Comparison of ENCODE assay signal across 8 cellular contexts in genomic region chr21:44875341-44875740, GRCh38. TPM values are rescaled to one million over a fixed set of nuclear protein-coding genes. Genes with fewer than 3 reads are reported as not detected.
DNase-seq lines count a peak whose midpoint lies in the region; ATAC-seq and TF ChIP-seq lines count a peak whose summit lies in the region.

No MANE protein-coding gene starts in this region.

- H3K9ac ChIP-seq in H9 (ENCODE audit: extremely low read depth, insufficient read length, low read length): no peak overlapping the region

- H2BK120ac ChIP-seq in H9 (ENCODE audit: low read depth, low read length, poor library complexity, severe bottlenecking): no peak overlapping the region

- no CpG with 5 or more reads among the region's 8 CpGs for WGBS in H9 (ENCODE audit: extremely low coverage, insufficient read length, low lambda C conversion rate)

- H3K14ac ChIP-seq in H9 (ENCODE audit: insufficient read depth, low read length): no peak overlapping the region

- H2AFZ ChIP-seq in H9 (ENCODE audit: low read length): no peak overlapping the region

- H2BK20ac ChIP-seq in H9 (ENCODE audit: low read depth, low read length, poor library complexity, severe bottlenecking): no peak overlapping the region

- no peak overlapping the region for H4K5ac ChIP-seq in H9 (ENCODE audit: insufficient read length, low read depth, low read length)

- POLR2A ChIA-PET in Panc1 (lab: Charles Lee): no interaction called here

- no peak overlapping the region for H2AK5ac ChIP-seq in H9 (ENCODE audit: insufficient read length, low read length)

- H3K36me3 Mint-ChIP-seq in H9 (ENCODE audit: insufficient read depth in 1 of 3, low read depth in 3 of 3) (peaks cover 0 to 7% (median 2%) of the 10 kb centered on the region in 3 experiments; a peak in 4 of 7 replicates), natural killer cell (no peaks in the 10 kb centered on the region)
- peaks cover 27% of the 10 kb centered on the region for H3K36me3 Mint-ChIP-seq in effector memory CD8-positive, alpha-beta T cell (ENCODE audit: insufficient read depth)

- H3K4me1 ChIP-seq in H9 (ENCODE audit: insufficient read depth, low read length) (peaks cover 6% of the 10 kb centered on the region), Panc1 (ENCODE audit: control insufficient read depth, insufficient read depth, low read length) (peaks cover 18% of the 10 kb centered on the region)

- H3K27me3 Mint-ChIP-seq in H9 (ENCODE audit: low read depth): peaks cover 36% of the 10 kb centered on the region
- H3K27me3 Mint-ChIP-seq in effector memory CD8-positive, alpha-beta T cell: no peaks in the 10 kb centered on the region
- H3K27me3 Mint-ChIP-seq in natural killer cell (ENCODE audit: low read depth in 2 of 2): no peaks in the 10 kb centered on the region

- H3K4me1 Mint-ChIP-seq in H9: peaks cover 20 to 21% of the 10 kb centered on the region in 2 experiments
- peaks cover 31 to 36% of the 10 kb centered on the region in 2 donors for H3K4me1 Mint-ChIP-seq in effector memory CD8-positive, alpha-beta T cell (ENCODE audit: low read depth in 2 of 2)
- peaks cover 41 to 45% of the 10 kb centered on the region in 2 donors for H3K4me1 Mint-ChIP-seq in natural killer cell

- H2BK15ac ChIP-seq in H9 (ENCODE audit: low read depth, low read length): no peak overlapping the region

- no peak overlapping the region for H3K18ac ChIP-seq in H9 (ENCODE audit: insufficient read length, low read depth, low read length)

- no peak for TF ChIP-seq CTCF in H9 (conservative IDR thresholded peaks at IDR 0.05)
- no peak for TF ChIP-seq CTCF in Panc1 (IDR thresholded peaks at IDR 0.05)
- TF ChIP-seq CTCF in natural killer cell (IDR thresholded peaks at IDR 0.05): no peak

- no peaks in the 10 kb centered on the region; the same call in 1 of the 2 replicates for H3K27me3 ChIP-seq in H9 (ENCODE audit: insufficient read depth, low read length)
- H3K27me3 ChIP-seq in Panc1 (ENCODE audit: control insufficient read depth, insufficient read depth, low read length): no peaks in the 10 kb centered on the region

- H3T11ph ChIP-seq in H9 (ENCODE audit: low read length): no peak overlapping the region

- H3K9me3 ChIP-seq in H9 (ENCODE audit: control insufficient read depth, low read depth, low read length): no peaks in the 10 kb centered on the region
- no peaks in the 10 kb centered on the region for H3K9me3 ChIP-seq in Panc1 (ENCODE audit: control insufficient read depth, insufficient read depth, low read depth, low read length)

- H3K56ac ChIP-seq in H9 (ENCODE audit: insufficient read length, low read depth, low read length): no peak overlapping the region

- H3K79me2 ChIP-seq in H9 (ENCODE audit: insufficient read depth, low read length): peaks cover 23% of the 10 kb centered on the region

- no peaks in the 10 kb centered on the region for H3K9me3 Mint-ChIP-seq in H9
- H3K9me3 Mint-ChIP-seq in effector memory CD8-positive, alpha-beta T cell: no peaks in the 10 kb centered on the region
- H3K9me3 Mint-ChIP-seq in natural killer cell: no peaks in the 10 kb centered on the region

- BruUV-seq in Panc1 (replicated peaks; lab: Mats Ljungman, UMichigan): no TSS peak

- in situ Hi-C loops in Panc1 (cut with HindIII; ENCODE audit: low pct_unique_long_range_greater_than_20kb, low sequenced_read_pairs): no loop called here

- H3K4me3 Mint-ChIP-seq in H9 (peak overlapping the region in 1 of 2 experiments; percentile 89; a peak in 3 of 5 replicates), natural killer cell (peak overlapping the region; percentile 89)
- peak overlapping the region; percentile 96 to 97 for H3K4me3 Mint-ChIP-seq in effector memory CD8-positive, alpha-beta T cell

- intact Hi-C loops in Panc1 (cut with micrococcal nuclease; ENCODE audit: unreplicated experiment) (loop anchor here (2.0 to 10.0 kb wide), 2 partner anchors 49 to 75 kb away; partner anchors contain the start of genes ITGB2 and UBE2G2), natural killer cell (cut with micrococcal nuclease) (loop anchor here (1.0 to 2.0 kb wide), 3 partner anchors 39 to 74 kb away; partner anchors contain the start of genes SUMO3 and UBE2G2)

- H3K27ac Mint-ChIP-seq in H9 (no peak overlapping the region), natural killer cell (peak overlapping the region; percentile 92 to 93)
- peak overlapping the region; percentile 87 to 97 for H3K27ac Mint-ChIP-seq in effector memory CD8-positive, alpha-beta T cell

- H2BK5ac ChIP-seq in H9 (ENCODE audit: insufficient read length, low read length): no peak overlapping the region

- no peak overlapping the region for H4K91ac ChIP-seq in H9 (ENCODE audit: insufficient read length, low read depth, low read length)

- no peak overlapping the region for H3K23ac ChIP-seq in H9 (ENCODE audit: insufficient read length, low read depth, low read length)

- DNase-seq in H9: no peak
- no peak for DNase-seq in Panc1 (ENCODE audit: low read depth, low spot score)
- no peak for DNase-seq in effector memory CD8-positive, alpha-beta T cell
- no peak for DNase-seq in natural killer cell
- no peak for DNase-seq in NCI-H82 treated with DMSO at 0.1 percent for 48 hours (lab: John Stamatoyannopoulos, UW; ENCODE audit: unreplicated experiment)
- DNase-seq in COR-L47 (lab: John Stamatoyannopoulos, UW): no peak
- DNase-seq in effector CD8-positive, alpha-beta T cell (lab: John Stamatoyannopoulos, UW): no peak

- no peak overlapping the region for H3K4ac ChIP-seq in H9 (ENCODE audit: low read depth, low read length)

- peak overlapping the region; percentile 75 for H3K4me2 ChIP-seq in H9 (ENCODE audit: insufficient read depth, insufficient read length, low read length)

- H3K4me3 ChIP-seq in Panc1 (ENCODE audit: low read depth in 2 of 2, low read length in 2 of 2): peak overlapping the region; percentile 68 to 81

- no peaks in the 10 kb centered on the region for H3K36me3 ChIP-seq in Panc1 (ENCODE audit: control insufficient read depth, insufficient read depth, low read length)

- peaks cover 16% of the 10 kb centered on the region for H3K79me1 ChIP-seq in H9 (ENCODE audit: insufficient read depth, low read depth, low read length, poor library complexity, severe bottlenecking)

- peaks cover 24% of the 10 kb centered on the region for H3K23me2 ChIP-seq in H9 (ENCODE audit: insufficient read length, low read depth, low read length, poor library complexity, severe bottlenecking)

- H4K20me1 ChIP-seq in H9 (ENCODE audit: control insufficient read depth, insufficient read depth, insufficient read length): no peaks in the 10 kb centered on the region

- H2BK12ac ChIP-seq in H9 (ENCODE audit: insufficient read length, low read depth, low read length): no peak overlapping the region

- H4K8ac ChIP-seq in H9 (replicated peaks; ENCODE audit: insufficient read length, low read depth, low read length): no peak overlapping the region

- H3K27ac ChIP-seq in H9 (ENCODE audit: insufficient read length, low read depth, low read length) (no peak overlapping the region), Panc1 (ENCODE audit: low read length) (peak overlapping the region; percentile 92)

- CTCF ChIA-PET in Panc1 (lab: Charles Lee): no interaction called here

- ATAC-seq in Panc1: no peak
- no peak for ATAC-seq in effector memory CD8-positive, alpha-beta T cell (replicated peaks)
- ATAC-seq in natural killer cell: no peak
- no peak for ATAC-seq in GM18517 (IDR thresholded peaks at IDR 0.05; ENCODE audit: unreplicated experiment)

RNA-seq across cellular contexts. Expression of gene PTTG1IP, which starts 1.9 kb away (rescaled TPM):
- total RNA-seq in H9 (2021): 107 and 112 TPM in 2 replicates
- total RNA-seq in Panc1 (2021; ENCODE audit: unreplicated experiment): 226 TPM
- polyA plus RNA-seq in Panc1 (2012; ENCODE audit: insufficient read length): 169 TPM
- 100 to 1,000 TPM in 2 of 3 donors, 10 to 100 TPM in 1; 96.8 to 144 (median 126) TPM for total RNA-seq in natural killer cell

RNA-seq across cellular contexts. Expression of gene ITGB2, which starts 45.4 kb away (rescaled TPM):
- total RNA-seq in H9 (2021) (0.61 and 1.1 TPM in 2 replicates), Panc1 (2021; ENCODE audit: unreplicated experiment) (3.0 TPM), natural killer cell (1,000 to 10,000 TPM; 1,223 to 1,393 (median 1,250) TPM)
- polyA plus RNA-seq in Panc1 (2012; ENCODE audit: insufficient read length): 3.4 TPM

RNA-seq across cellular contexts. Expression of gene SUMO3, which starts 57.5 kb away (rescaled TPM):
- 82.9 and 85.7 TPM in 2 replicates for total RNA-seq in H9 (2021)
- total RNA-seq in Panc1 (2021; ENCODE audit: unreplicated experiment): 41.4 TPM
- 55.8 TPM for polyA plus RNA-seq in Panc1 (2012; ENCODE audit: insufficient read length)
- total RNA-seq in natural killer cell: 10 to 100 TPM; 64.0 to 70.1 (median 65.2) TPM

Comparison
In these comparisons a context has a peak if more than half of its experiments do, and no peak if none do; other contexts are left out.
1. H3K27ac Mint-ChIP-seq: peak in effector memory CD8-positive, alpha-beta T cell (2 of 2) and natural killer cell (2 of 2); none in H9 (0 of 3).
2. RNA of gene ITGB2, which starts 45.4 kb away (total RNA-seq): 1,223 to 1,393 TPM in natural killer cell; 3.0 TPM in Panc1 (single experiment) and 0.61 to 1.1 TPM in H9; every median in the first group is over 100 times any median in the second.